In genomic region chr13:114281351-114282142, GRCh38 we compare ENCODE assay signal across 1 cellular context.
TF ChIP-seq lines count a peak whose summit lies in the region.

TSS of gene UPF3A (plus strand) at chr13:114281601. CDS start at chr13:114281640, 39 bp downstream.

TF ChIP-seq in HepG2, 621 proteins besides CTCF, POLR2A, EP300 and RAD21 (continued from another document and continues in another):
- peak; percentile 73; the same call in 1 of the 2 replicates for TF ChIP-seq ZNF343 (CRISPR knock-in tag; IDR thresholded peaks at IDR 0.05)
- TF ChIP-seq USF2 (IDR thresholded peaks at IDR 0.05; ENCODE audit: low read depth, low read length), result no peak
- TF ChIP-seq USF2 (CRISPR knock-in tag; IDR thresholded peaks at IDR 0.05; ENCODE audit: borderline replicate concordance), result no peak
- no peak for TF ChIP-seq SNAPC4 (CRISPR knock-in tag; IDR thresholded peaks at IDR 0.05)
- no peak for TF ChIP-seq ZBTB39 (CRISPR knock-in tag; IDR thresholded peaks at IDR 0.05)
- peak; percentile 95 for TF ChIP-seq AGO2 (optimal IDR thresholded peaks at IDR 0.05; ENCODE audit: low read depth, low read length)
- TF ChIP-seq PBX3 (CRISPR knock-in tag; IDR thresholded peaks at IDR 0.05; ENCODE audit: borderline replicate concordance), result no peak
- TF ChIP-seq ELF4 (CRISPR knock-in tag; IDR thresholded peaks at IDR 0.05; ENCODE audit: borderline replicate concordance), result no peak
- TF ChIP-seq ZNF333 (CRISPR knock-in tag; IDR thresholded peaks at IDR 0.05; ENCODE audit: borderline replicate concordance), result 0 out of 2 replicates have a peak, but pooled peaks have one; percentile 51
- TF ChIP-seq EZH2 (conservative IDR thresholded peaks at IDR 0.05; ENCODE audit: low read depth, low read length), result no peak
- TF ChIP-seq ZNF674 (CRISPR knock-in tag; IDR thresholded peaks at IDR 0.05; ENCODE audit: low read depth), result no peak
- no peak for TF ChIP-seq ZNF33A (CRISPR knock-in tag; IDR thresholded peaks at IDR 0.05; ENCODE audit: borderline replicate concordance)
- 0 out of 2 replicates have a peak, but pooled peaks have one; percentile 63 for TF ChIP-seq ZNF704 (CRISPR knock-in tag; IDR thresholded peaks at IDR 0.05; ENCODE audit: borderline replicate concordance)
- TF ChIP-seq ESRRA (CRISPR knock-in tag; IDR thresholded peaks at IDR 0.05; ENCODE audit: low read depth), result peak; percentile 60; the same call in 1 of the 2 replicates
- no peak for TF ChIP-seq ATF7 (IDR thresholded peaks at IDR 0.05)
- peak; percentile 34; the same call in 1 of the 2 replicates for TF ChIP-seq ATF7 (CRISPR knock-in tag; IDR thresholded peaks at IDR 0.05)
- TF ChIP-seq E2F2 (CRISPR knock-in tag; IDR thresholded peaks at IDR 0.05; ENCODE audit: borderline replicate concordance), result no peak
- TF ChIP-seq HOXD1 (CRISPR knock-in tag; IDR thresholded peaks at IDR 0.05), result no peak
- TF ChIP-seq ZSCAN20 (CRISPR knock-in tag; IDR thresholded peaks at IDR 0.05; ENCODE audit: borderline replicate concordance), result no peak
- TF ChIP-seq CHCHD3 (CRISPR knock-in tag; IDR thresholded peaks at IDR 0.05), result no peak
- TF ChIP-seq NFYB (CRISPR knock-in tag; IDR thresholded peaks at IDR 0.05), result no peak
- TF ChIP-seq FOXJ3 (CRISPR knock-in tag; IDR thresholded peaks at IDR 0.05; ENCODE audit: borderline replicate concordance), result no peak
- TF ChIP-seq KDM5A (IDR thresholded peaks at IDR 0.05; ENCODE audit: borderline replicate concordance, low read length), result peak; percentile 76; the same call in 1 of the 2 replicates
- TF ChIP-seq ZHX2 (IDR thresholded peaks at IDR 0.05; ENCODE audit: low read depth), result no peak
- TF ChIP-seq ZHX2 (CRISPR knock-in tag; IDR thresholded peaks at IDR 0.05; ENCODE audit: borderline replicate concordance), result no peak
- no peak for TF ChIP-seq FOXP1 (IDR thresholded peaks at IDR 0.05)
- no peak for TF ChIP-seq FOXP1 (CRISPR knock-in tag; IDR thresholded peaks at IDR 0.05)
- TF ChIP-seq ZNF142 (CRISPR knock-in tag; IDR thresholded peaks at IDR 0.05), result 0 out of 2 replicates have a peak, but pooled peaks have one; percentile 22
- peak; percentile 19; the same call in 1 of the 2 replicates for TF ChIP-seq KMT2A (CRISPR knock-in tag; IDR thresholded peaks at IDR 0.05)
